In the genomic region with DNA sequence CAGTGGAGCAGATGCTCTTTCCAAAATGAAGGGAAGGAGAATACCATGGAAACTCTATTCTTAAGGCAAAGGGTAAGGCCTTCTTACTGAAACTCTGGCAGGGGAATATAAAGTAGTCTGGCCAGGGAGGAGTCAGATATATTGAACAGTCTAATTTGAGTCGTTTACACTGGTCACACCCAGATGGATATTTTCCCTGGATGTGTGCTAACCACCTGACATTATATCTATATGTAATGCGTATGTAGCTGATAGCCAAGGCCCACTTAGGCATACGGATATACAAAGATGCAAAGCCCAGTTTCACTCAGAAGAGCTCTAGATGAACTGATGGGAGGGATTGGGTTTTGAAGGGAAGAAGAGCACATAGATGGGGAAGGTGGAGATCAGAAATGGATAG, we compare ENCODE assay signal across 30 cellular contexts.
"Had no signal": no experiment of that assay in that cellular context is flagged by ENCODE, and none has a peak within 500 bp of the region (broad histone marks: within the 10 kb centered on the region; RNA-seq: fewer than 3 reads in every experiment).

No MANE protein-coding gene starts in this region.

- ATAC-seq: activated CD8-positive, alpha-beta T cell treated with anti-CD3 and anti-CD28 coated beads for 36 hours; activated T-cell treated with anti-CD3 and anti-CD28 coated beads, Interleukin-2, amount 50 U/mL, for 72 hours; activated T-helper 17 cell treated with anti-CD3 and anti-CD28 coated beads, Interleukin-2, amount 50 U/mL, for 72 hours had no signal

- H3K36me3 ChIP-seq: cardiac muscle cell, MG63, Peyer's patch, SJSA1 had no signal

- H3K27me3 ChIP-seq: cardiac muscle cell, MG63, Peyer's patch, SJSA1 had no signal

- H3K27ac ChIP-seq: cardiac muscle cell, SJSA1 had no signal

- FAIRE-seq: TTC549 had no signal

- H3K4me3 ChIP-seq: cardiac muscle cell, MG63, Peyer's patch, SJSA1 had no signal

- H3K9me3 ChIP-seq: Peyer's patch, SJSA1 had no signal

- DNase-seq: activated CD4-positive, alpha-beta T cell treated with anti-CD3 and anti-CD28 coated beads, Interleukin-2, amount 50 U/mL, for 4 hours; activated CD8-positive, alpha-beta T cell treated with anti-CD3 and anti-CD28 coated beads for 36 hours; activated effector memory CD4-positive, alpha-beta T cell treated with anti-CD3 and anti-CD28 coated beads, Interleukin-2, amount 50 U/mL, for 16 hours; activated naive CD4-positive, alpha-beta T cell; activated naive CD4-positive, alpha-beta T cell treated with anti-CD3 and anti-CD28 coated beads, Interleukin-2, amount 50 U/mL, for 16 hours; activated naive CD8-positive, alpha-beta T cell treated with anti-CD3 and anti-CD28 coated beads for 36 hours; activated T-cell treated with anti-CD3 and anti-CD28 coated beads, Interleukin-2, amount 50 U/mL, for 1 hour; activated T-cell treated with anti-CD3 and anti-CD28 coated beads, Interleukin-2, amount 50 U/mL, for 72 hours; amniotic stem cell; aorta; Kasumi-1; KG1; NCI-H1048; NCI-H1105 treated with DMSO at 0.1 percent for 48 hours; NCI-H1436; NCI-H1694; NCI-H1930; NCI-H2081 treated with DMSO at 0.1 percent for 48 hours; NCI-H345; NCI-H524 treated with DMSO at 0.1 percent for 48 hours; NCI-H748 treated with DMSO at 0.1 percent for 48 hours; NK-92 treated with Interleukin-12 subunit alpha and Interleukin-12 subunit beta, amount 100 ng/mL, for 24 hours; Peyer's patch; RPMI8226; SHP77 treated with DMSO at 0.1 percent for 48 hours had no signal
